ENCODE assay signal across 1 cellular context in genomic region chr1:918843-919242, GRCh38.
TF ChIP-seq lines count a peak whose summit lies in the region.

No MANE protein-coding gene starts in this region.

TF ChIP-seq in K562, 482 proteins besides CTCF, POLR2A, EP300 and RAD21:
- no peak for TF ChIP-seq CC2D1A (IDR thresholded peaks at IDR 0.05)
- no peak for TF ChIP-seq KLF1 (tag; IDR thresholded peaks at IDR 0.05)
- TF ChIP-seq CBFA2T3 (IDR thresholded peaks at IDR 0.05): 0 out of 2 replicates have a peak, but pooled peaks have one; percentile 6
- 0 out of 2 replicates have a peak, but pooled peaks have one; percentile 19 for TF ChIP-seq SMAD4 (CRISPR knock-in tag; conservative IDR thresholded peaks at IDR 0.05)
- no peak for TF ChIP-seq SAFB (IDR thresholded peaks at IDR 0.05; ENCODE audit: borderline replicate concordance, low read depth, low read length)
